8 cellular contexts compared by ENCODE assay signal in the genomic region with DNA sequence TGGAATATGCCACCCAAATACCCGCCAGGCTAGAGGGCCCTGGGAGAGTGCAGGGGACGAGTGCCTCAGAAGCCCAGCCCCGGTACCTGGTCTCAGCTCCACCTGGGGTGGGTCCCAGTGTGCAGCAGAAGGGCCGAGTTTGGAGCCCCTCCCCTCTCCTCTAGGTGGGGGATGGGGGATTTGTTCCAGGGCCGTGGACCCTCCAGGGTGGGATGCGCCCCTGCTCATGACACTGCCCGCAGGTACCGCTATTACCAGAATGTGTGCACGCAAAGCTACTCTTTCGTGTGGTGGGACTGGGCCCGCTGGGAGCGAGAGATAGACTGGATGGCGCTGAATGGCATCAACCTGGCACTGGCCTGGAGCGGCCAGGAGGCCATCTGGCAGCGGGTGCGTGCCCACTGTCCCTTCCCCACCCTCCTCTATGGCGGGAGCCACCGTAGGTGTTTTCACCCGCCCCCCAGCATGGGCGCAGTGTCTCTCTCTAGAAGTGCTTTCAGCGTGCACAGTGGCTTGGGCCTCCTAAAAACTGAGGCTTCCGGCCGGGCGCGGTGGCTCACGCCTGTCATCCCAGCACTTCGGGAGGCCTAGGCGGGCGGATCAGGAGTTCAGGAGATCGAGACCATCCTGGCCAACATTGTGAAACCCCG. TPM values are rescaled to one million over a fixed set of nuclear protein-coding genes. Genes with fewer than 3 reads are reported as not detected.
A peak's percentile ranks its signal among the peaks of the same experiment; 100 is the strongest.
DNase-seq lines count a peak whose midpoint lies in the region; ATAC-seq, FAIRE-seq and TF ChIP-seq lines count a peak whose summit lies in the region.

No MANE protein-coding gene starts in this region.

- no peak for FAIRE-seq in GM19239 (lab: Jason Lieb, UNC)

- TF ChIP-seq CTCF in cardiac fibroblast (IDR thresholded peaks at IDR 0.05; ENCODE audit: low read depth, low read length): no peak
- no peak for TF ChIP-seq CTCF in upper lobe of left lung (IDR thresholded peaks at IDR 0.05)

- TF ChIP-seq POLR2A in upper lobe of left lung (IDR thresholded peaks at IDR 0.05): no peak

- H3K27me3 ChIP-seq in upper lobe of left lung: no peaks in the 10 kb centered on the region

- no peak for DNase-seq in activated T-cell treated with anti-CD3 and anti-CD28 coated beads, Interleukin-2, amount 50 U/mL, for 4 hours
- DNase-seq in activated T-cell treated with anti-CD3 and anti-CD28 coated beads for 4 hours (no peak), cardiac fibroblast (ENCODE audit: low read depth in 2 of 2) (no peak), memory B cell (ENCODE audit: low spot score in 2 of 2) (no peak), upper lobe of left lung (peak in 1 of 2 donors; percentile 79), dedifferentiated amniotic fluid mesenchymal stem cell (ENCODE audit: extremely low spot score) (no peak), GM19239 (ENCODE audit: insufficient read length, low spot score) (no peak), A172 (ENCODE audit: low spot score) (no peak)

- H3K4me3 Mint-ChIP-seq in activated T-cell treated with anti-CD3 and anti-CD28 coated beads, Interleukin-2, amount 50 U/mL, for 4 hours: peak overlapping the region; percentile 83
- H3K4me3 Mint-ChIP-seq in memory B cell: peak overlapping the region; percentile 88

- H3K27ac Mint-ChIP-seq in memory B cell: no peak overlapping the region

- H3K4me1 ChIP-seq in upper lobe of left lung: peaks cover 16 to 31% (median 19%) of the 10 kb centered on the region in 4 donors

- H3K4me1 Mint-ChIP-seq in activated T-cell treated with anti-CD3 and anti-CD28 coated beads, Interleukin-2, amount 50 U/mL, for 4 hours (ENCODE audit: low read depth): peaks cover 36% of the 10 kb centered on the region
- H3K4me1 Mint-ChIP-seq in memory B cell: peaks cover 16% of the 10 kb centered on the region

- H3K4me3 ChIP-seq in cardiac fibroblast (replicated peaks in 1 of 2; ENCODE audit: low read depth in 2 of 2, low read length in 2 of 2) (peak overlapping the region; percentile 59 to 61), upper lobe of left lung (peak overlapping the region; percentile 27 to 98 (median 77))

- H3K27ac ChIP-seq in upper lobe of left lung: peak overlapping the region; percentile 80 to 93 (median 84)

- TF ChIP-seq EP300 in upper lobe of left lung (IDR thresholded peaks at IDR 0.05): no peak

- H3K9me3 ChIP-seq in upper lobe of left lung: no peaks in the 10 kb centered on the region

- ATAC-seq in activated T-cell treated with anti-CD3 and anti-CD28 coated beads, Interleukin-2, amount 50 U/mL, for 4 hours: no peak
- ATAC-seq in memory B cell (ENCODE audit: low read depth): no peak
- ATAC-seq in upper lobe of left lung (ENCODE audit: low FRiP score in 2 of 2): no peak

- 84 to 87% methylated on average over 13 to 31 of the region's 31 CpGs for WGBS in upper lobe of left lung, 2 donors

- H3K9me3 Mint-ChIP-seq in activated T-cell treated with anti-CD3 and anti-CD28 coated beads, Interleukin-2, amount 50 U/mL, for 4 hours: no peaks in the 10 kb centered on the region
- no peaks in the 10 kb centered on the region for H3K9me3 Mint-ChIP-seq in memory B cell

- no peaks in the 10 kb centered on the region for H3K27me3 Mint-ChIP-seq in activated T-cell treated with anti-CD3 and anti-CD28 coated beads, Interleukin-2, amount 50 U/mL, for 4 hours (ENCODE audit: low read depth)
- H3K27me3 Mint-ChIP-seq in memory B cell: no peaks in the 10 kb centered on the region

- H3K36me3 ChIP-seq in upper lobe of left lung: peaks cover 0 to 34% (median 24%) of the 10 kb centered on the region in 4 donors

- H3K36me3 Mint-ChIP-seq in activated T-cell treated with anti-CD3 and anti-CD28 coated beads, Interleukin-2, amount 50 U/mL, for 4 hours (ENCODE audit: insufficient read depth): peaks cover 5% of the 10 kb centered on the region
- H3K36me3 Mint-ChIP-seq in memory B cell: peaks cover 4% of the 10 kb centered on the region

RNA-seq across cellular contexts. Expression of gene NAGLU, which starts 1.2 kb away (rescaled TPM):
- total RNA-seq in activated T-cell treated with anti-CD3 and anti-CD28 coated beads, Interleukin-2, amount 50 U/mL, for 4 hours: 10 to 100 TPM; 11.6 to 12.9 (median 12.0) TPM
- total RNA-seq in upper lobe of left lung: 10 to 100 TPM; 36.7 to 97.4 (median 68.4) TPM
- total RNA-seq in A172 (2014; rRNA removed; shearing (Covaris generic)): 79.2 and 80.1 TPM in 2 replicates

RNA-seq across cellular contexts. Expression of gene HSD17B1, which starts 15.4 kb away (rescaled TPM):
- under 1 TPM; 0.10 to 0.53 (median 0.33) TPM for total RNA-seq in activated T-cell treated with anti-CD3 and anti-CD28 coated beads, Interleukin-2, amount 50 U/mL, for 4 hours
- 1 to 10 TPM in 5 of 6 donors, not detected in 1; 1.3 to 6.3 (median 1.7) TPM for total RNA-seq in upper lobe of left lung
- total RNA-seq in A172 (2014; rRNA removed; shearing (Covaris generic)): 1.3 and 1.6 TPM in 2 replicates

RNA-seq across cellular contexts. Expression of gene COASY, which starts 24.7 kb away (rescaled TPM):
- 100 to 1,000 TPM in 2 of 3 donors, 10 to 100 TPM in 1; 98.8 to 110 (median 105) TPM for total RNA-seq in activated T-cell treated with anti-CD3 and anti-CD28 coated beads, Interleukin-2, amount 50 U/mL, for 4 hours
- total RNA-seq in upper lobe of left lung: 10 to 100 TPM; 34.7 to 71.1 (median 51.4) TPM
- total RNA-seq in A172 (2014; rRNA removed; shearing (Covaris generic)): 53.9 and 63.6 TPM in 2 replicates

RNA-seq across cellular contexts. Expression of gene MLX, which starts 29.6 kb away (rescaled TPM):
- total RNA-seq in activated T-cell treated with anti-CD3 and anti-CD28 coated beads, Interleukin-2, amount 50 U/mL, for 4 hours: 10 to 100 TPM; 69.3 to 90.1 (median 77.7) TPM
- total RNA-seq in upper lobe of left lung: 100 to 1,000 TPM in 1 of 6 donors, 10 to 100 TPM in 5; 61.8 to 104 (median 83.5) TPM
- 47.1 and 52.9 TPM in 2 replicates for total RNA-seq in A172 (2014; rRNA removed; shearing (Covaris generic))

RNA-seq across cellular contexts. Expression of gene PSMC3IP, which starts 40.2 kb away (rescaled TPM):
- 10 to 100 TPM; 23.5 to 31.0 (median 26.9) TPM for total RNA-seq in activated T-cell treated with anti-CD3 and anti-CD28 coated beads, Interleukin-2, amount 50 U/mL, for 4 hours
- 1 to 10 TPM in 5 of 6 donors, not detected in 1; 1.9 to 6.8 (median 3.8) TPM for total RNA-seq in upper lobe of left lung
- total RNA-seq in A172 (2014; rRNA removed; shearing (Covaris generic)): 21.4 and 29.9 TPM in 2 replicates
